In the genomic region with DNA sequence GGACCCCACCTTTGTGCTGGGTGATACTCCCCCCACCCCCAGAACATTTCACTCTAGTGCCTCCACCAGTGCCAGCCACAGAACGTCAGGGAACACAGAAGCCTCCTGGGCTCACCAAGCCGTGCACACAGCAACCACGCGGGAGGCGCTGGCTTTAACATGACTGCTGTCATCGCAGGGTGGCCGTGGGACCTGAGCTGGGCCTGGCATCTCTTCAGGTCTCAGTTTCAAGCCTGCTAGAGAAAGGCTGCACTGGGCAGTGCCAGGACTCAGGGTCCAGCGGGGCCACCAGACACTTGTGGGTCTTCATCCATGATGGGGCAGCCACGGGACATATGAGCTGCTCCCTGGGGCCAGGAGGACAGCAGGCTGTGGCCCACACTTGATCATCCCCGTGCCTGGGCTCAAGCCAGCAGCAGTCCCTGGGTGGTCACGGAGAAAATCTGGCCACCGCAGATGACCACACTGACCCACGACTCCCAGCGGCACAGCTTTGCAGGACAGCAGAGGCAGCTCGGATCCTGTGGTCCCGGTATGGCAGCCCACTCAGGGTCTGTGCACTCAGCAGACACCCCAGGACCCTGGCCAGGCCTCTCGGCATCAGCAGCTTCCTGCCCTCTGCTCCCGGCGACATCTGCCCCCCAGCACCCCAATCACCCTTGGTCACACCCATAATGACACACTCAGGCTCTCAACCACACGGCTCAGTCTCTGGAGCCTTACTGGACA, we compare ENCODE assay signal across 15 cellular contexts. TPM values are rescaled to one million over a fixed set of nuclear protein-coding genes. Genes with fewer than 3 reads are reported as not detected.
DNase-seq lines count a peak whose midpoint lies in the region; ATAC-seq and TF ChIP-seq lines count a peak whose summit lies in the region.
"Had no signal": no experiment of that assay in that cellular context is flagged by ENCODE, and none has a peak within 500 bp of the region (broad histone marks: within the 10 kb centered on the region; RNA-seq: fewer than 3 reads in every experiment).

No MANE protein-coding gene starts in this region.

- TF ChIP-seq CTCF in lower lobe of right lung (IDR thresholded peaks at IDR 0.05) (no peak), suprapubic skin (IDR thresholded peaks at IDR 0.05) (no peak), foreskin fibroblast (IDR thresholded peaks at IDR 0.05; ENCODE audit: low read depth, low read length) (no peak)

- H3K9me3 ChIP-seq in lower lobe of right lung: no peaks in the 10 kb centered on the region
- H3K9me3 ChIP-seq in suprapubic skin: no peaks in the 10 kb centered on the region
- H3K9me3 ChIP-seq: tibial nerve had no signal

- no peaks in the 10 kb centered on the region for H3K36me3 Mint-ChIP-seq in activated CD4-positive, alpha-beta memory T cell treated with anti-CD3 and anti-CD28 coated beads for 36 hours
- H3K36me3 Mint-ChIP-seq in activated CD4-positive, alpha-beta memory T cell treated with anti-CD3 and anti-CD28 coated beads, Interleukin-2, amount 10 ng/mL, durations not matched to agents 7 days and 5 days (ENCODE audit: low read depth): no peaks in the 10 kb centered on the region

- no peak for TF ChIP-seq EP300 in suprapubic skin (IDR thresholded peaks at IDR 0.05)

- H3K9me3 Mint-ChIP-seq in activated CD4-positive, alpha-beta memory T cell treated with anti-CD3 and anti-CD28 coated beads for 36 hours: no peaks in the 10 kb centered on the region
- H3K9me3 Mint-ChIP-seq in activated CD4-positive, alpha-beta memory T cell treated with anti-CD3 and anti-CD28 coated beads, Interleukin-2, amount 10 ng/mL, durations not matched to agents 7 days and 5 days: no peaks in the 10 kb centered on the region
- H3K9me3 Mint-ChIP-seq: effector memory CD8-positive, alpha-beta T cell; nephron had no signal

- WGBS in suprapubic skin: 84% methylated on average over 6 of the region's 20 CpGs

- peaks cover 5% of the 10 kb centered on the region for H3K27me3 ChIP-seq in lower lobe of right lung (ENCODE audit: low read depth)
- H3K27me3 ChIP-seq in suprapubic skin: peaks cover 5% of the 10 kb centered on the region
- H3K27me3 ChIP-seq: tibial nerve had no signal

- no peaks in the 10 kb centered on the region for H3K4me1 Mint-ChIP-seq in activated CD4-positive, alpha-beta memory T cell treated with anti-CD3 and anti-CD28 coated beads for 36 hours (ENCODE audit: low read depth)
- H3K4me1 Mint-ChIP-seq in activated CD4-positive, alpha-beta memory T cell treated with anti-CD3 and anti-CD28 coated beads, Interleukin-2, amount 10 ng/mL, durations not matched to agents 7 days and 5 days: no peaks in the 10 kb centered on the region
- H3K4me1 Mint-ChIP-seq: nephron had no signal

- H3K36me3 ChIP-seq in lower lobe of right lung: no peaks in the 10 kb centered on the region
- no peaks in the 10 kb centered on the region for H3K36me3 ChIP-seq in suprapubic skin
- H3K36me3 ChIP-seq: tibial nerve had no signal

- POLR2A ChIA-PET in activated CD4-positive, alpha-beta memory T cell treated with anti-CD3 and anti-CD28 coated beads for 36 hours (lab: Charles Lee): no interaction called here
- POLR2A ChIA-PET in activated CD4-positive, alpha-beta memory T cell treated with anti-CD3 and anti-CD28 coated beads, Interleukin-2, amount 10 ng/mL, durations not matched to agents 7 days and 5 days (lab: Charles Lee): no interaction called here

- H3K4me3 ChIP-seq in lower lobe of right lung: no peak overlapping the region
- no peak overlapping the region for H3K4me3 ChIP-seq in suprapubic skin
- no peak overlapping the region for H3K4me3 ChIP-seq in foreskin fibroblast (ENCODE audit: low read depth in 1 of 2, low read length in 2 of 2)
- H3K4me3 ChIP-seq: tibial nerve had no signal

- no peaks in the 10 kb centered on the region for H3K27me3 Mint-ChIP-seq in activated CD4-positive, alpha-beta memory T cell treated with anti-CD3 and anti-CD28 coated beads for 36 hours
- no peaks in the 10 kb centered on the region for H3K27me3 Mint-ChIP-seq in activated CD4-positive, alpha-beta memory T cell treated with anti-CD3 and anti-CD28 coated beads, Interleukin-2, amount 10 ng/mL, durations not matched to agents 7 days and 5 days
- H3K27me3 Mint-ChIP-seq: effector memory CD8-positive, alpha-beta T cell had no signal

- DNase-seq in activated CD4-positive, alpha-beta memory T cell treated with anti-CD3 and anti-CD28 coated beads for 36 hours: peak; percentile 7
- DNase-seq in activated CD4-positive, alpha-beta memory T cell treated with anti-CD3 and anti-CD28 coated beads, Interleukin-2, amount 10 ng/mL, durations not matched to agents 7 days and 5 days: no peak
- DNase-seq in caudate nucleus (lab: John Stamatoyannopoulos, UW) (peak in 1 of 61 donors; percentile 62), lower lobe of right lung (peak; percentile 39), suprapubic skin (ENCODE audit: low spot score in 2 of 2) (peak; percentile 55 to 75), foreskin fibroblast (no peak)
- DNase-seq: effector memory CD8-positive, alpha-beta T cell; Karpas-422; kidney glomerular epithelial cell; NCI-H2081; stimulated activated CD4-positive, alpha-beta T cell treated with anti-CD3 and anti-CD28 coated beads, Interleukin-12 subunit alpha, Interleukin-12 subunit beta, amount 100 ng/mL, for 4 hours had no signal

- no peak for TF ChIP-seq POLR2A in suprapubic skin (IDR thresholded peaks at IDR 0.05)

- no peak overlapping the region for H3K4me3 Mint-ChIP-seq in activated CD4-positive, alpha-beta memory T cell treated with anti-CD3 and anti-CD28 coated beads for 36 hours
- no peak overlapping the region for H3K4me3 Mint-ChIP-seq in activated CD4-positive, alpha-beta memory T cell treated with anti-CD3 and anti-CD28 coated beads, Interleukin-2, amount 10 ng/mL, durations not matched to agents 7 days and 5 days
- H3K4me3 Mint-ChIP-seq: effector memory CD8-positive, alpha-beta T cell; nephron had no signal

- H3K27ac Mint-ChIP-seq in activated CD4-positive, alpha-beta memory T cell treated with anti-CD3 and anti-CD28 coated beads for 36 hours: no peak overlapping the region
- no peak overlapping the region for H3K27ac Mint-ChIP-seq in activated CD4-positive, alpha-beta memory T cell treated with anti-CD3 and anti-CD28 coated beads, Interleukin-2, amount 10 ng/mL, durations not matched to agents 7 days and 5 days

- H3K4me1 ChIP-seq in lower lobe of right lung (no peaks in the 10 kb centered on the region), suprapubic skin (peaks cover 2% of the 10 kb centered on the region)

- CTCF ChIA-PET in activated CD4-positive, alpha-beta memory T cell treated with anti-CD3 and anti-CD28 coated beads for 36 hours (lab: Charles Lee): no interaction called here
- CTCF ChIA-PET in activated CD4-positive, alpha-beta memory T cell treated with anti-CD3 and anti-CD28 coated beads, Interleukin-2, amount 10 ng/mL, durations not matched to agents 7 days and 5 days (lab: Charles Lee): no interaction called here

- H3K27ac ChIP-seq in caudate nucleus (ENCODE audit: low read depth, low read length) (peak overlapping the region; percentile 83), lower lobe of right lung (no peak overlapping the region), suprapubic skin (no peak overlapping the region)

- no peak for ATAC-seq in lower lobe of right lung
- no peak for ATAC-seq in GM18867 (IDR thresholded peaks at IDR 0.05; ENCODE audit: unreplicated experiment)
- ATAC-seq in GM19463 (IDR thresholded peaks at IDR 0.05; ENCODE audit: unreplicated experiment): no peak
- ATAC-seq: effector memory CD8-positive, alpha-beta T cell had no signal

- intact Hi-C loops in activated CD4-positive, alpha-beta memory T cell treated with anti-CD3 and anti-CD28 coated beads for 36 hours (cut with micrococcal nuclease): no loop called here
- intact Hi-C loops in lower lobe of right lung (cut with DNase I): no loop called here

RNA-seq across cellular contexts. Expression of a gene that starts 44.2 kb away (rescaled TPM):
- under 1 TPM; 0.46 to 0.76 TPM for total RNA-seq in activated CD4-positive, alpha-beta memory T cell treated with anti-CD3 and anti-CD28 coated beads for 36 hours
- under 1 TPM in 1 of 2 experiments, not detected in 1; 0.10 TPM for total RNA-seq in activated CD4-positive, alpha-beta memory T cell treated with anti-CD3 and anti-CD28 coated beads, Interleukin-2, amount 10 ng/mL, durations not matched to agents 7 days and 5 days
- total RNA-seq in lower lobe of right lung: 0.30 TPM
- 1 to 10 TPM in 2 of 4 donors, under 1 TPM in 2; 0.89 to 5.1 (median 1.2) TPM for total RNA-seq in suprapubic skin

Comparison
In these comparisons a context has a peak if more than half of its experiments do, and no peak if none do; other contexts are left out.
1. DNase-seq: peak in activated CD4-positive, alpha-beta memory T cell treated with anti-CD3 and anti-CD28 coated beads for 36 hours (single experiment), lower lobe of right lung (single experiment) and suprapubic skin (2 of 2); none in activated CD4-positive, alpha-beta memory T cell treated with anti-CD3 and anti-CD28 coated beads, Interleukin-2, amount 10 ng/mL, durations not matched to agents 7 days and 5 days (single experiment) and foreskin fibroblast (0 of 2).